In genomic region chr20:44932916-44933315, GRCh38 we compare ENCODE assay signal across 2 cellular contexts.
TF ChIP-seq lines count a peak whose summit lies in the region.

No MANE protein-coding gene starts in this region.

TF ChIP-seq in HepG2, 621 proteins besides CTCF, POLR2A, EP300 and RAD21:
- TF ChIP-seq ZNF230 (CRISPR knock-in tag; IDR thresholded peaks at IDR 0.05) = no peak
- 0 out of 2 replicates have a peak, but pooled peaks have one; percentile 20 for TF ChIP-seq ZNF280B (CRISPR knock-in tag; IDR thresholded peaks at IDR 0.05; ENCODE audit: borderline replicate concordance)

TF ChIP-seq in H1, 55 proteins besides CTCF, POLR2A, EP300 and RAD21:
- TF ChIP-seq YY1 (IDR thresholded peaks at IDR 0.05; ENCODE audit: low read depth, low read length) (no peak), SIRT6 (IDR thresholded peaks at IDR 0.05; ENCODE audit: low read length) (no peak), HDAC6 (IDR thresholded peaks at IDR 0.05; ENCODE audit: low read depth, low read length) (no peak), PHF8 (conservative IDR thresholded peaks at IDR 0.05; ENCODE audit: low read depth, low read length) (no peak), CHD1 (IDR thresholded peaks at IDR 0.05; ENCODE audit: low read depth, low read length) (no peak), SRF (IDR thresholded peaks at IDR 0.05; ENCODE audit: low read depth, low read length) (no peak), SIN3A (conservative IDR thresholded peaks at IDR 0.05 in 1 of 2, IDR thresholded peaks at IDR 0.05 in 1 of 2; ENCODE audit: low read depth in 1 of 2, low read length in 2 of 2) (no peak), FOSL1 (IDR thresholded peaks at IDR 0.05; ENCODE audit: insufficient read depth, low read depth, low read length) (no peak), CBX5 (IDR thresholded peaks at IDR 0.05; ENCODE audit: low read depth, low read length) (no peak), ATF3 (IDR thresholded peaks at IDR 0.05; ENCODE audit: insufficient read depth, low read depth, low read length) (no peak), SP2 (IDR thresholded peaks at IDR 0.05; ENCODE audit: low read length) (no peak), TCF12 (IDR thresholded peaks at IDR 0.05; ENCODE audit: low read depth, low read length) (no peak)
TF ChIP-seq in H1: peak in this region for 0.
